In the genomic region with DNA sequence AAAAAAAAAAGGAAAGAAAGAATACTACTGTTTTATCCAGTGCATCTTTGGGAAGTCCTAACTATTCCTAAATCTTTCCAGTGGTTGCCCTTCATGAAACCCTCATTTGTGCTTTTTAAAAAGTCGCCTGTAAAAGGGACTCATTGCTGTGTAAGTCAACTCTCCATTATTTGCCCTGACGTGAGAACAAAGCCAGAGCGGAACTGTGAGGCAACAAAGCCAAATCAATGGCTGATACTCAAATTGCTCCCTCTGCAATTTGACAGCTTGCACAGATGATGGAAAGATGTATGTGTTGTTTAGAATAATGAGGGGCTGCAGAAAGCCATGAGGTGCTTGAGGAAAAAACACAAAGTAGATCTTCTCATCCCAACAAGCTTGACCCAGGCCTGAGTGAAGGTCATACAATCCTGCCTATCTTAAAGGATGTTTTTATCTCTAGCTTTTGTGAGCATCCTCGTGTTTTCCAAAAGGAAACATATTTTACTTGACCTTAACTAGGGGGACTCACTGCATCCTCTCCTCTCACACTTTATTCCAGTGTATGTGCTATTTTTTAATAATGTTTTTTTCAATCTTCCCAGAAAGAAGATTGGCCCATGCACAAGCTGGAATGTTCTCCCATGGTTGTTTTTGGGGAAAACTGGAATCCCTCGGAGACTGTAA, we compare ENCODE assay signal across 30 cellular contexts.
"Had no signal": no experiment of that assay in that cellular context is flagged by ENCODE, and none has a peak within 500 bp of the region (broad histone marks: within the 10 kb centered on the region; RNA-seq: fewer than 3 reads in every experiment).

No MANE protein-coding gene starts in this region.

- ATAC-seq: activated CD4-positive, CD25-positive, alpha-beta regulatory T cell treated with anti-CD3 and anti-CD28 coated beads, Interleukin-2, amount 50 U/mL, for 24 hours; body of pancreas; effector memory CD8-positive, alpha-beta T cell; left ventricle myocardium superior; naive thymus-derived CD4-positive, alpha-beta T cell; sciatic nerve; T-helper 17 cell had no signal

- H3K9me3 ChIP-seq: adrenal gland, body of pancreas, colonic mucosa, thoracic aorta had no signal

- H3K4me3 Mint-ChIP-seq: activated CD4-positive, alpha-beta memory T cell treated with anti-CD3 and anti-CD28 coated beads for 36 hours; activated CD4-positive, alpha-beta T cell treated with anti-CD3 and anti-CD28 coated beads, Interleukin-2, amount 10 ng/mL, durations not matched to agents 24 days and 14 days; activated naive CD4-positive, alpha-beta T cell treated with anti-CD3 and anti-CD28 coated beads for 36 hours; activated naive CD8-positive, alpha-beta T cell treated with anti-CD3 and anti-CD28 coated beads for 36 hours; activated T-helper 1 cell treated with anti-CD3 and anti-CD28 coated beads, Interleukin-12 subunit alpha, Interleukin-12 subunit beta, Interleukin-2, Interleukin-4 antibody, amounts not matched to agents 30 ng/mL and 10 ng/mL and 1 ng/mL, durations not matched to agents 14 hours and 24 hours and 36 hours; effector memory CD8-positive, alpha-beta T cell; memory B cell; naive thymus-derived CD4-positive, alpha-beta T cell; stimulated activated naive CD8-positive, alpha-beta T cell treated with anti-CD3 and anti-CD28 coated beads, Interleukin-15, Interleukin-2, amounts not matched to agents 100 ng/mL and 50 ng/mL, for 24 hours; T-helper 17 cell had no signal

- H3K27ac ChIP-seq: adrenal gland, body of pancreas, colonic mucosa, skin epidermis, thoracic aorta, WERI-Rb-1 had no signal

- H3K4me1 Mint-ChIP-seq: memory B cell had no signal

- H3K27me3 Mint-ChIP-seq: activated CD4-positive, alpha-beta memory T cell treated with anti-CD3 and anti-CD28 coated beads for 36 hours; activated CD4-positive, alpha-beta T cell treated with anti-CD3 and anti-CD28 coated beads, Interleukin-2, amount 10 ng/mL, durations not matched to agents 24 days and 14 days; activated naive CD8-positive, alpha-beta T cell treated with anti-CD3 and anti-CD28 coated beads for 36 hours; effector memory CD8-positive, alpha-beta T cell; memory B cell; naive thymus-derived CD4-positive, alpha-beta T cell; stimulated activated naive CD8-positive, alpha-beta T cell treated with anti-CD3 and anti-CD28 coated beads, Interleukin-15, Interleukin-2, amounts not matched to agents 100 ng/mL and 50 ng/mL, for 24 hours; T-helper 17 cell had no signal

- H3K4me3 ChIP-seq: adrenal gland, body of pancreas, colonic mucosa, skin epidermis, thoracic aorta had no signal

- H3K9me3 Mint-ChIP-seq: activated CD4-positive, alpha-beta memory T cell treated with anti-CD3 and anti-CD28 coated beads for 36 hours; activated CD4-positive, alpha-beta T cell treated with anti-CD3 and anti-CD28 coated beads, Interleukin-2, amount 10 ng/mL, durations not matched to agents 24 days and 14 days; activated naive CD4-positive, alpha-beta T cell treated with anti-CD3 and anti-CD28 coated beads for 36 hours; activated naive CD8-positive, alpha-beta T cell treated with anti-CD3 and anti-CD28 coated beads for 36 hours; activated T-helper 1 cell treated with anti-CD3 and anti-CD28 coated beads, Interleukin-12 subunit alpha, Interleukin-12 subunit beta, Interleukin-2, Interleukin-4 antibody, amounts not matched to agents 30 ng/mL and 10 ng/mL and 1 ng/mL, durations not matched to agents 14 hours and 24 hours and 36 hours; effector memory CD8-positive, alpha-beta T cell; memory B cell; naive thymus-derived CD4-positive, alpha-beta T cell; stimulated activated naive CD8-positive, alpha-beta T cell treated with anti-CD3 and anti-CD28 coated beads, Interleukin-15, Interleukin-2, amounts not matched to agents 100 ng/mL and 50 ng/mL, for 24 hours had no signal

- H3K36me3 ChIP-seq: adrenal gland, colonic mucosa, thoracic aorta had no signal

- H3K36me3 Mint-ChIP-seq: activated CD4-positive, alpha-beta memory T cell treated with anti-CD3 and anti-CD28 coated beads for 36 hours had no signal

- H3K27ac Mint-ChIP-seq: activated CD4-positive, alpha-beta memory T cell treated with anti-CD3 and anti-CD28 coated beads for 36 hours; activated CD4-positive, alpha-beta T cell treated with anti-CD3 and anti-CD28 coated beads, Interleukin-2, amount 10 ng/mL, durations not matched to agents 24 days and 14 days; activated naive CD4-positive, alpha-beta T cell treated with anti-CD3 and anti-CD28 coated beads for 36 hours; activated naive CD8-positive, alpha-beta T cell treated with anti-CD3 and anti-CD28 coated beads for 36 hours; memory B cell; naive thymus-derived CD4-positive, alpha-beta T cell; stimulated activated naive CD8-positive, alpha-beta T cell treated with anti-CD3 and anti-CD28 coated beads, Interleukin-15, Interleukin-2, amounts not matched to agents 100 ng/mL and 50 ng/mL, for 24 hours had no signal

- DNase-seq: activated CD4-positive, alpha-beta memory T cell treated with anti-CD3 and anti-CD28 coated beads for 36 hours; activated CD4-positive, alpha-beta T cell treated with anti-CD3 and anti-CD28 coated beads, Interleukin-2, amount 10 ng/mL, durations not matched to agents 24 days and 14 days; activated CD8-positive, alpha-beta memory T cell treated with anti-CD3 and anti-CD28 coated beads, Interleukin-2, amount 50 U/mL, for 4 hours; activated effector memory CD4-positive, alpha-beta T cell treated with anti-CD3 and anti-CD28 coated beads, Interleukin-2, amount 50 U/mL, for 16 hours; activated naive CD4-positive, alpha-beta T cell treated with anti-CD3 and anti-CD28 coated beads for 36 hours; activated naive CD8-positive, alpha-beta T cell treated with anti-CD3 and anti-CD28 coated beads for 36 hours; activated T-cell treated with anti-CD3 and anti-CD28 coated beads, Interleukin-2, amount 50 U/mL, for 1 hour; adrenal gland; aorta; body of pancreas; cerebellar nuclear complex; colonic mucosa; effector memory CD8-positive, alpha-beta T cell; head of caudate nucleus; left ventricle myocardium superior; midbrain; naive thymus-derived CD4-positive, alpha-beta T cell; stimulated activated CD4-positive, alpha-beta T cell treated with anti-CD3 and anti-CD28 coated beads, Interleukin-12 subunit alpha, Interleukin-12 subunit beta, amount 100 ng/mL, for 4 hours; stimulated activated CD4-positive, alpha-beta T cell treated with anti-CD3 and anti-CD28 coated beads, Interleukin-4, amount 100 ng/mL, for 1 hour; T-helper 17 cell; T1000; trophoblast cell; WERI-Rb-1 had no signal

- H3K27me3 ChIP-seq: adrenal gland, body of pancreas, colonic mucosa had no signal

- H3K4me1 ChIP-seq: body of pancreas, colonic mucosa had no signal
